In genomic region chrX:153414838-153415552, GRCh38 we compare ENCODE assay signal across 17 cellular contexts. TPM values are rescaled to one million over a fixed set of nuclear protein-coding genes. Genes with fewer than 3 reads are reported as not detected.
A peak's percentile ranks its signal among the peaks of the same experiment; 100 is the strongest.
DNase-seq lines count a peak whose midpoint lies in the region; ATAC-seq lines count a peak whose summit lies in the region.
"Had no signal": no experiment of that assay in that cellular context is flagged by ENCODE, and none has a peak within 500 bp of the region (broad histone marks: within the 10 kb centered on the region; RNA-seq: fewer than 3 reads in every experiment).

No MANE protein-coding gene starts in this region.

- intact Hi-C loops in Right ventricle myocardium superior (cut with DNase I) = no loop called here
- intact Hi-C loops in posterior vena cava (cut with DNase I) = no loop called here
- intact Hi-C loops in left colon (cut with DNase I, micrococcal nuclease) = no loop called here

- ATAC-seq in Right ventricle myocardium superior (ENCODE audit: poor library complexity) (peak; percentile 62), left colon (no peak)
- ATAC-seq: activated CD4-positive, CD25-positive, alpha-beta regulatory T cell treated with anti-CD3 and anti-CD28 coated beads, Interleukin-2, amount 50 U/mL, for 24 hours; esophagus mucosa had no signal

- DNase-seq in GM04504 (ENCODE audit: low read depth) = peak; percentile 6
- DNase-seq in SKM-1 treated with dmso at 0.1 percent for 144 hours (lab: John Stamatoyannopoulos, UW; ENCODE audit: unreplicated experiment) = peak; percentile 78
- DNase-seq in Right ventricle myocardium superior = no peak
- DNase-seq in posterior vena cava (ENCODE audit: low spot score) = peak; percentile 66
- no peak for DNase-seq in NCI-H2171 (lab: John Stamatoyannopoulos, UW)
- no peak for DNase-seq in left colon
- DNase-seq in activated CD4-positive, alpha-beta T cell treated with anti-CD3 and anti-CD28 coated beads, Interleukin-2, amount 50 U/mL, for 4 hours = no peak
- DNase-seq in activated CD4-positive, alpha-beta T cell treated with anti-CD3 and anti-CD28 coated beads, Interleukin-2, amount 50 U/mL, for 1 hour = no peak
- DNase-seq: central memory CD4-positive, alpha-beta T cell; COR-L47; hippocampal formation; NCI-H1048; NCI-H524; SJCRH30 had no signal

RNA-seq across cellular contexts. Expression of gene ZFP92, which starts 3.7 kb away (rescaled TPM):
- total RNA-seq in Right ventricle myocardium superior = 0.65 TPM
- total RNA-seq in posterior vena cava = under 1 TPM; 0.65 to 0.90 TPM
- under 1 TPM; 0.18 to 0.50 TPM for total RNA-seq in left colon
- total RNA-seq: SJCRH30 had no signal

RNA-seq across cellular contexts. Expression of gene PNMA6E, which starts 13.8 kb away (rescaled TPM):
- total RNA-seq in Right ventricle myocardium superior = not detected
- total RNA-seq in posterior vena cava = not detected
- total RNA-seq in left colon = not detected
- total RNA-seq: esophagus mucosa, kidney epithelial cell, SJCRH30 had no signal

RNA-seq across cellular contexts. Expression of gene TREX2, which starts 30.9 kb away (rescaled TPM):
- 0.19 TPM for total RNA-seq in Right ventricle myocardium superior
- 1 to 10 TPM in 1 of 2 donors, under 1 TPM in 1; 0.48 to 1.9 TPM for total RNA-seq in posterior vena cava
- under 1 TPM; 0.42 to 0.73 TPM for total RNA-seq in left colon

RNA-seq across cellular contexts. Expression of gene HAUS7, which starts 55.4 kb away (rescaled TPM):
- total RNA-seq in Right ventricle myocardium superior = 18.6 TPM
- total RNA-seq in posterior vena cava = 10 to 100 TPM; 23.5 to 30.1 TPM
- 10 to 100 TPM; 13.0 to 19.0 TPM for total RNA-seq in left colon

Comparison
In these comparisons a context has a peak if more than half of its experiments do, and no peak if none do; other contexts are left out.
1. DNase-seq: peak in GM04504 (single experiment), SKM-1 treated with dmso at 0.1 percent for 144 hours (single experiment) and posterior vena cava (single experiment); none in Right ventricle myocardium superior (single experiment), NCI-H2171 (single experiment), left colon (0 of 2), activated CD4-positive, alpha-beta T cell treated with anti-CD3 and anti-CD28 coated beads, Interleukin-2, amount 50 U/mL, for 4 hours (0 of 2) and activated CD4-positive, alpha-beta T cell treated with anti-CD3 and anti-CD28 coated beads, Interleukin-2, amount 50 U/mL, for 1 hour (single experiment).